11 cellular contexts compared by ENCODE assay signal in the genomic region with DNA sequence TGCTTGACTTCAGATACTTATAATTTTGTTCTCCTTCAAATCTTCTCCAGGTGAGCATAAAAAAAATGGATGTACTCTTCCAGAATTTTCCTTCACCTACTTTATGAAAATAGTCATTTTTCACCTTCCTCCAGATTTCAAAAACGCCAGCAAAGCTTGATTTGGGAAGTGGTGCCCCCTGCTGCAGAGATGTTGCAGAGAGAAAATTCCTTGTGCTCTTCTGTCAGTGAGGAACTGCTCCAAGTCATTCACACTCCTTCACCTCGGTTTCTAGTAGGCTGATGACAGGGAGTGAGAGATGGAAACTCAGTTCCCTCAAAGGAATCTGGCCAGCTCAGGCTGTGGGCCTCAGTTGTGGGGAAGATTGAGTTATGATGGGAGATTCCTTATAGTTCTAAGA. TPM values are rescaled to one million over a fixed set of nuclear protein-coding genes. Genes with fewer than 3 reads are reported as not detected.
A peak's percentile ranks its signal among the peaks of the same experiment; 100 is the strongest.
DNase-seq lines count a peak whose midpoint lies in the region; ATAC-seq and TF ChIP-seq lines count a peak whose summit lies in the region.
"Had no signal": no experiment of that assay in that cellular context is flagged by ENCODE, and none has a peak within 500 bp of the region (broad histone marks: within the 10 kb centered on the region; RNA-seq: fewer than 3 reads in every experiment).

No MANE protein-coding gene starts in this region.

- H3K27ac ChIP-seq in DOHH2 (ENCODE audit: low read depth, low read length) (no peak overlapping the region), Karpas-422 (ENCODE audit: low read length) (no peak overlapping the region)
- H3K27ac ChIP-seq: uterus had no signal

- H3F3A ChIP-seq in DOHH2 (ENCODE audit: control insufficient read depth, insufficient read depth) = no peaks in the 10 kb centered on the region

- H3K9ac ChIP-seq in Karpas-422 (ENCODE audit: low read length) = no peak overlapping the region

- peak; percentile 53 for TF ChIP-seq CTCF in DOHH2 (IDR thresholded peaks at IDR 0.05; ENCODE audit: low read depth, low read length, poor library complexity, severe bottlenecking)
- peak; percentile 49 for TF ChIP-seq CTCF in cardiac fibroblast (IDR thresholded peaks at IDR 0.05; ENCODE audit: low read depth, low read length)

- H3K27me3 ChIP-seq in DOHH2 (ENCODE audit: control insufficient read depth, low read length) = peaks cover 9% of the 10 kb centered on the region
- H3K27me3 ChIP-seq in Karpas-422 (ENCODE audit: low read length) = no peaks in the 10 kb centered on the region
- H3K27me3 ChIP-seq: uterus had no signal

- peak; percentile 65 for DNase-seq in Karpas-422
- DNase-seq in cardiac fibroblast (ENCODE audit: low read depth in 2 of 2) = peak; percentile 33 to 36
- peak; percentile 15 for DNase-seq in midbrain (lab: John Stamatoyannopoulos, UW)
- DNase-seq in NCI-H446 (lab: John Stamatoyannopoulos, UW) = no peak
- DNase-seq: activated effector memory CD4-positive, alpha-beta T cell treated with anti-CD3 and anti-CD28 coated beads, Interleukin-2, amount 50 U/mL, for 16 hours; stimulated activated CD4-positive, alpha-beta T cell treated with anti-CD3 and anti-CD28 coated beads, Interleukin-12 subunit alpha, Interleukin-12 subunit beta, amount 100 ng/mL, for 4 hours; uterus had no signal

- H3K36me3 ChIP-seq in DOHH2 (ENCODE audit: control insufficient read depth, low read length) = no peaks in the 10 kb centered on the region
- H3K36me3 ChIP-seq in Karpas-422 (ENCODE audit: insufficient read depth, low read length) = no peaks in the 10 kb centered on the region
- H3K36me3 ChIP-seq: uterus had no signal

- H3K4me2 ChIP-seq in DOHH2 (ENCODE audit: low read length) = no peak overlapping the region
- H3K4me2 ChIP-seq in Karpas-422 (ENCODE audit: low read depth, low read length, poor library complexity, severe bottlenecking) = no peak overlapping the region

- H3K79me2 ChIP-seq in DOHH2 (ENCODE audit: control insufficient read depth, low read length) = no peaks in the 10 kb centered on the region
- no peaks in the 10 kb centered on the region for H3K79me2 ChIP-seq in Karpas-422 (ENCODE audit: low read length)

- H3K4me1 ChIP-seq in DOHH2 (ENCODE audit: control insufficient read depth, low read length) (no peaks in the 10 kb centered on the region), Karpas-422 (ENCODE audit: low read length) (no peaks in the 10 kb centered on the region)
- H3K4me1 ChIP-seq: uterus had no signal

- H4K20me1 ChIP-seq in DOHH2 (ENCODE audit: control insufficient read depth, insufficient read depth, low read depth, low read length) = no peaks in the 10 kb centered on the region
- no peaks in the 10 kb centered on the region for H4K20me1 ChIP-seq in Karpas-422 (ENCODE audit: insufficient read depth, low read depth, low read length)

- H3K4me3 ChIP-seq in DOHH2 (ENCODE audit: low read length) (no peak overlapping the region), Karpas-422 (ENCODE audit: low read length) (no peak overlapping the region), cardiac fibroblast (replicated peaks in 1 of 2; ENCODE audit: low read depth in 2 of 2, low read length in 2 of 2) (no peak overlapping the region)
- H3K4me3 ChIP-seq: uterus had no signal

- ATAC-seq in GM19351 (IDR thresholded peaks at IDR 0.05; ENCODE audit: unreplicated experiment) (no peak), HG02623 (IDR thresholded peaks at IDR 0.05; ENCODE audit: unreplicated experiment) (no peak), GM19328 (IDR thresholded peaks at IDR 0.05; ENCODE audit: unreplicated experiment) (no peak)

- H3K9me2 ChIP-seq in DOHH2 (replicated peaks; ENCODE audit: control insufficient read depth, low read length) = no peaks in the 10 kb centered on the region
- no peaks in the 10 kb centered on the region for H3K9me2 ChIP-seq in Karpas-422 (replicated peaks; ENCODE audit: insufficient read depth, low read length)

- H3K9me3 ChIP-seq in DOHH2 (ENCODE audit: control insufficient read depth, insufficient read depth, low read length) = no peaks in the 10 kb centered on the region
- no peaks in the 10 kb centered on the region for H3K9me3 ChIP-seq in Karpas-422 (ENCODE audit: low read length)
- H3K9me3 ChIP-seq: uterus had no signal

- no peak overlapping the region for H2AFZ ChIP-seq in Karpas-422 (ENCODE audit: low read length)

RNA-seq across cellular contexts. Expression of gene RNASE3, which starts 24.2 kb away (rescaled TPM):
- total RNA-seq in Karpas-422 (2014; rRNA removed; shearing (Covaris generic); ENCODE audit: low replicate concordance) = not detected in 2 replicates
- total RNA-seq: uterus had no signal

Comparison
In these comparisons a context has a peak if more than half of its experiments do, and no peak if none do; other contexts are left out.
1. DNase-seq: peak in Karpas-422 (single experiment), cardiac fibroblast (2 of 2) and midbrain (single experiment); none in NCI-H446 (0 of 2).